1 cellular context compared by ENCODE assay signal in the genomic region with DNA sequence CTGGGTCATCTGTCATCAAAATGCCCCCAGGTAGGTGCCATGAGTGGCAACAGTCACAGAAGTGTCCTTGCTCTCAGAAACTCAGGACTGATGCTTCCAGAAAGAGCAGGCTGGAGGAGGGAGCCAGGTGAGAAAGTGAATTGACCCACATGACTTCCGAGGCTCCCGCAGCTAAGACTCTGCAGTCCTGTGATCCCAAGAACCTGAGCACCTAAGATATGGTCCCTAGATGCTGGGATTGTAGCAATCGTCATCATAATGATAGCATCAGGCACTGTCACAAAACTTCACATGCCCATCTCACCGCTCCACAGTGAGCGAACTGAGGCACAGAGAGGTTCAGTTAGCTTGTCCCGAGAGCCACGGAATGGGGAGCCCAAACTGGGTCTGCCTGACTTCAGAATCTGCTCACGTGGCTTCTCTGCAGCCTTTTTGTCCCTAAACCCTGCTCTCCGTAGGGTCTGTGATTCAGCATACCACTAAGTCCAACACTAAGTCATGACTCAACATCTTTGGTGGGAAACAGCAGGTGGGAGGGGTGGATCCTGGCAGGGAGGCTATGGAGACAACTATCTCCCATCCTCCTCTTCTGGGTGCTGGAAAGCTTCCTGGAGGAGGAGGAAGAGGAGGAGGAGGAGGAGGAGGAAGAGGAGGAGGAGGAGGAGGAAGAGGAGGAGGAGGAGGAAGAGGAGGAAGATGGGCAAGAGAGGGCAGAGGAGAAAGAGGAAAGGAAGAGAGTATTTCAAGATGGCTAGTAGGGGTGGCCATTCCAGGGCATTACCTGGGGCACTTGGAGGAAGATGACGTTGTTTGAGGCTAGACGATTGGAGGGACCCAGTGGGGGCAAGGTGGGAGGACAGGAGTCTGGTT.
TF ChIP-seq lines count a peak whose summit lies in the region.

No MANE protein-coding gene starts in this region.

TF ChIP-seq in K562, 482 proteins besides CTCF, POLR2A, EP300 and RAD21 (continued from another document and continues in another):
- TF ChIP-seq KAT2B (IDR thresholded peaks at IDR 0.05; ENCODE audit: low read depth, low read length), result no peak
- TF ChIP-seq ZC3H11A (IDR thresholded peaks at IDR 0.05; ENCODE audit: low read depth, low read length), result no peak
- no peak for TF ChIP-seq ETV5 (CRISPR knock-in tag; IDR thresholded peaks at IDR 0.05; ENCODE audit: low read depth)
- no peak for TF ChIP-seq TAL1 (IDR thresholded peaks at IDR 0.05)
- no peak for TF ChIP-seq SMARCA4 (IDR thresholded peaks at IDR 0.05)
- no peak for TF ChIP-seq MBD1 (CRISPR knock-in tag; IDR thresholded peaks at IDR 0.05)
- TF ChIP-seq NUFIP1 (IDR thresholded peaks at IDR 0.05; ENCODE audit: partially characterized antibody), result no peak
- no peak for TF ChIP-seq ZKSCAN8 (CRISPR knock-in tag; IDR thresholded peaks at IDR 0.05)
- TF ChIP-seq ZFP1 (CRISPR knock-in tag; IDR thresholded peaks at IDR 0.05), result no peak
- no peak for TF ChIP-seq CEBPZ (IDR thresholded peaks at IDR 0.05; ENCODE audit: borderline replicate concordance, low read depth, low read length)
- peak; percentile 87 for TF ChIP-seq ZNF263 (CRISPR knock-in tag; IDR thresholded peaks at IDR 0.05; ENCODE audit: borderline replicate concordance)
- TF ChIP-seq ZNF253 (CRISPR knock-in tag; conservative IDR thresholded peaks at IDR 0.05), result no peak
- no peak for TF ChIP-seq MTA3 (IDR thresholded peaks at IDR 0.05; ENCODE audit: borderline replicate concordance)
- TF ChIP-seq, protein P1, sequence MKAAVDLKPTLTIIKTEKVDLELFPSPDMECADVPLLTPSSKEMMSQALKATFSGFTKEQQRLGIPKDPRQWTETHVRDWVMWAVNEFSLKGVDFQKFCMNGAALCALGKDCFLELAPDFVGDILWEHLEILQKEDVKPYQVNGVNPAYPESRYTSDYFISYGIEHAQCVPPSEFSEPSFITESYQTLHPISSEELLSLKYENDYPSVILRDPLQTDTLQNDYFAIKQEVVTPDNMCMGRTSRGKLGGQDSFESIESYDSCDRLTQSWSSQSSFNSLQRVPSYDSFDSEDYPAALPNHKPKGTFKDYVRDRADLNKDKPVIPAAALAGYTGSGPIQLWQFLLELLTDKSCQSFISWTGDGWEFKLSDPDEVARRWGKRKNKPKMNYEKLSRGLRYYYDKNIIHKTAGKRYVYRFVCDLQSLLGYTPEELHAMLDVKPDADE (conservative IDR thresholded peaks at IDR 0.05; ENCODE audit: control insufficient read depth, low read depth, low read length), result no peak
- no peak for TF ChIP-seq TAF15 (IDR thresholded peaks at IDR 0.05; ENCODE audit: low read depth, low read length)
- no peak for TF ChIP-seq TCF15 (CRISPR knock-in tag; IDR thresholded peaks at IDR 0.05)
- TF ChIP-seq PRMT5 (CRISPR knock-in tag; IDR thresholded peaks at IDR 0.05), result no peak
- no peak for TF ChIP-seq WHSC1 (IDR thresholded peaks at IDR 0.05; ENCODE audit: low read length)
- peak; percentile 32; the same call in 1 of the 2 replicates for TF ChIP-seq MAFK (IDR thresholded peaks at IDR 0.05; ENCODE audit: low read length)
- TF ChIP-seq NFE2 (IDR thresholded peaks at IDR 0.05; ENCODE audit: low read depth), result peak; percentile 68
- TF ChIP-seq SREBF1 (IDR thresholded peaks at IDR 0.05; ENCODE audit: borderline replicate concordance, low read depth, low read length), result no peak
- no peak for TF ChIP-seq NFIC (IDR thresholded peaks at IDR 0.05)
- no peak for TF ChIP-seq DNMT1 (IDR thresholded peaks at IDR 0.05)
- TF ChIP-seq, protein P2, sequence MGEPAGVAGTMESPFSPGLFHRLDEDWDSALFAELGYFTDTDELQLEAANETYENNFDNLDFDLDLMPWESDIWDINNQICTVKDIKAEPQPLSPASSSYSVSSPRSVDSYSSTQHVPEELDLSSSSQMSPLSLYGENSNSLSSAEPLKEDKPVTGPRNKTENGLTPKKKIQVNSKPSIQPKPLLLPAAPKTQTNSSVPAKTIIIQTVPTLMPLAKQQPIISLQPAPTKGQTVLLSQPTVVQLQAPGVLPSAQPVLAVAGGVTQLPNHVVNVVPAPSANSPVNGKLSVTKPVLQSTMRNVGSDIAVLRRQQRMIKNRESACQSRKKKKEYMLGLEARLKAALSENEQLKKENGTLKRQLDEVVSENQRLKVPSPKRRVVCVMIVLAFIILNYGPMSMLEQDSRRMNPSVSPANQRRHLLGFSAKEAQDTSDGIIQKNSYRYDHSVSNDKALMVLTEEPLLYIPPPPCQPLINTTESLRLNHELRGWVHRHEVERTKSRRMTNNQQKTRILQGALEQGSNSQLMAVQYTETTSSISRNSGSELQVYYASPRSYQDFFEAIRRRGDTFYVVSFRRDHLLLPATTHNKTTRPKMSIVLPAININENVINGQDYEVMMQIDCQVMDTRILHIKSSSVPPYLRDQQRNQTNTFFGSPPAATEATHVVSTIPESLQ (CRISPR knock-in tag; IDR thresholded peaks at IDR 0.05), result no peak
- no peak for TF ChIP-seq TCF7L2 (IDR thresholded peaks at IDR 0.05; ENCODE audit: low read depth, low read length)
- TF ChIP-seq NFXL1 (CRISPR knock-in tag; IDR thresholded peaks at IDR 0.05), result no peak
- no peak for TF ChIP-seq ZNF512 (tag; IDR thresholded peaks at IDR 0.05)
- no peak for TF ChIP-seq BCOR (IDR thresholded peaks at IDR 0.05)
- no peak for TF ChIP-seq SMARCC2 (IDR thresholded peaks at IDR 0.05; ENCODE audit: low read depth)
- no peak for TF ChIP-seq SNRNP70 (optimal IDR thresholded peaks at IDR 0.05; ENCODE audit: low read depth, low read length)
- no peak for TF ChIP-seq ESRRA (IDR thresholded peaks at IDR 0.05; ENCODE audit: borderline replicate concordance, low read depth)
- no peak for TF ChIP-seq HLTF (IDR thresholded peaks at IDR 0.05)
- peak; percentile 43 for TF ChIP-seq EGR1 (conservative IDR thresholded peaks at IDR 0.05)
- no peak for TF ChIP-seq KAT8 (IDR thresholded peaks at IDR 0.05; ENCODE audit: low read depth)
- TF ChIP-seq, protein P3, sequence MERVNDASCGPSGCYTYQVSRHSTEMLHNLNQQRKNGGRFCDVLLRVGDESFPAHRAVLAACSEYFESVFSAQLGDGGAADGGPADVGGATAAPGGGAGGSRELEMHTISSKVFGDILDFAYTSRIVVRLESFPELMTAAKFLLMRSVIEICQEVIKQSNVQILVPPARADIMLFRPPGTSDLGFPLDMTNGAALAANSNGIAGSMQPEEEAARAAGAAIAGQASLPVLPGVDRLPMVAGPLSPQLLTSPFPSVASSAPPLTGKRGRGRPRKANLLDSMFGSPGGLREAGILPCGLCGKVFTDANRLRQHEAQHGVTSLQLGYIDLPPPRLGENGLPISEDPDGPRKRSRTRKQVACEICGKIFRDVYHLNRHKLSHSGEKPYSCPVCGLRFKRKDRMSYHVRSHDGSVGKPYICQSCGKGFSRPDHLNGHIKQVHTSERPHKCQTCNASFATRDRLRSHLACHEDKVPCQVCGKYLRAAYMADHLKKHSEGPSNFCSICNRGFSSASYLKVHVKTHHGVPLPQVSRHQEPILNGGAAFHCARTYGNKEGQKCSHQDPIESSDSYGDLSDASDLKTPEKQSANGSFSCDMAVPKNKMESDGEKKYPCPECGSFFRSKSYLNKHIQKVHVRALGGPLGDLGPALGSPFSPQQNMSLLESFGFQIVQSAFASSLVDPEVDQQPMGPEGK (CRISPR knock-in tag; IDR thresholded peaks at IDR 0.05; ENCODE audit: borderline replicate concordance), result no peak
- TF ChIP-seq RBBP5 (IDR thresholded peaks at IDR 0.05; ENCODE audit: borderline replicate concordance, insufficient read depth, low read length, poor library complexity, severe bottlenecking), result no peak
- no peak for TF ChIP-seq MECOM (CRISPR knock-in tag; IDR thresholded peaks at IDR 0.05)
- TF ChIP-seq PHF20 (IDR thresholded peaks at IDR 0.05; ENCODE audit: partially characterized antibody), result no peak
- TF ChIP-seq, protein P4, sequence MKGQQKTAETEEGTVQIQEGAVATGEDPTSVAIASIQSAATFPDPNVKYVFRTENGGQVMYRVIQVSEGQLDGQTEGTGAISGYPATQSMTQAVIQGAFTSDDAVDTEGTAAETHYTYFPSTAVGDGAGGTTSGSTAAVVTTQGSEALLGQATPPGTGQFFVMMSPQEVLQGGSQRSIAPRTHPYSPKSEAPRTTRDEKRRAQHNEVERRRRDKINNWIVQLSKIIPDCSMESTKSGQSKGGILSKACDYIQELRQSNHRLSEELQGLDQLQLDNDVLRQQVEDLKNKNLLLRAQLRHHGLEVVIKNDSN (CRISPR knock-in tag; IDR thresholded peaks at IDR 0.05), result peak; percentile 43
- no peak for TF ChIP-seq ZNF436 (CRISPR knock-in tag; IDR thresholded peaks at IDR 0.05)
- no peak for TF ChIP-seq CBFA2T3 (IDR thresholded peaks at IDR 0.05)
- 0 out of 2 replicates have a peak, but pooled peaks have one; percentile 7 for TF ChIP-seq ATF3 (IDR thresholded peaks at IDR 0.05)
- no peak for TF ChIP-seq ATF3 (CRISPR knock-in tag; conservative IDR thresholded peaks at IDR 0.05)
- no peak for TF ChIP-seq PPARD (CRISPR knock-in tag; IDR thresholded peaks at IDR 0.05)
- TF ChIP-seq, protein P5, sequence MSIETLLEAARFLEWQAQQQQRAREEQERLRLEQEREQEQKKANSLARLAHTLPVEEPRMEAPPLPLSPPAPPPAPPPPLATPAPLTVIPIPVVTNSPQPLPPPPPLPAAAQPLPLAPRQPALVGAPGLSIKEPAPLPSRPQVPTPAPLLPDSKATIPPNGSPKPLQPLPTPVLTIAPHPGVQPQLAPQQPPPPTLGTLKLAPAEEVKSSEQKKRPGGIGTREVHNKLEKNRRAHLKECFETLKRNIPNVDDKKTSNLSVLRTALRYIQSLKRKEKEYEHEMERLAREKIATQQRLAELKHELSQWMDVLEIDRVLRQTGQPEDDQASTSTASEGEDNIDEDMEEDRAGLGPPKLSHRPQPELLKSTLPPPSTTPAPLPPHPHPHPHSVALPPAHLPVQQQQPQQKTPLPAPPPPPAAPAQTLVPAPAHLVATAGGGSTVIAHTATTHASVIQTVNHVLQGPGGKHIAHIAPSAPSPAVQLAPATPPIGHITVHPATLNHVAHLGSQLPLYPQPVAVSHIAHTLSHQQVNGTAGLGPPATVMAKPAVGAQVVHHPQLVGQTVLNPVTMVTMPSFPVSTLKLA (conservative IDR thresholded peaks at IDR 0.05), result no peak
- TF ChIP-seq, protein P6, sequence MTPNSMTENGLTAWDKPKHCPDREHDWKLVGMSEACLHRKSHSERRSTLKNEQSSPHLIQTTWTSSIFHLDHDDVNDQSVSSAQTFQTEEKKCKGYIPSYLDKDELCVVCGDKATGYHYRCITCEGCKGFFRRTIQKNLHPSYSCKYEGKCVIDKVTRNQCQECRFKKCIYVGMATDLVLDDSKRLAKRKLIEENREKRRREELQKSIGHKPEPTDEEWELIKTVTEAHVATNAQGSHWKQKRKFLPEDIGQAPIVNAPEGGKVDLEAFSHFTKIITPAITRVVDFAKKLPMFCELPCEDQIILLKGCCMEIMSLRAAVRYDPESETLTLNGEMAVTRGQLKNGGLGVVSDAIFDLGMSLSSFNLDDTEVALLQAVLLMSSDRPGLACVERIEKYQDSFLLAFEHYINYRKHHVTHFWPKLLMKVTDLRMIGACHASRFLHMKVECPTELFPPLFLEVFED (CRISPR knock-in tag; conservative IDR thresholded peaks at IDR 0.05), result no peak
- no peak for TF ChIP-seq NFIX (CRISPR knock-in tag; IDR thresholded peaks at IDR 0.05; ENCODE audit: low read depth)
